ENCODE assay signal across 24 cellular contexts in genomic region chr1:61162513-61163274, GRCh38.
A peak's percentile ranks its signal among the peaks of the same experiment; 100 is the strongest.
DNase-seq lines count a peak whose midpoint lies in the region; ATAC-seq and TF ChIP-seq lines count a peak whose summit lies in the region.
"Had no signal": no experiment of that assay in that cellular context is flagged by ENCODE, and none has a peak within 500 bp of the region (broad histone marks: within the 10 kb centered on the region; RNA-seq: fewer than 3 reads in every experiment).

No MANE protein-coding gene starts in this region.

- ATAC-seq in IMR-90 (ENCODE audit: low read depth) (peak; percentile 18), upper lobe of left lung (ENCODE audit: low FRiP score in 2 of 2) (no peak)
- ATAC-seq: activated T-cell treated with anti-CD3 and anti-CD28 coated beads, Interleukin-2, amount 50 U/mL, for 72 hours; PC-3 had no signal

- H2BK15ac ChIP-seq in IMR-90 (ENCODE audit: low read depth, low read length), result no peak overlapping the region
- no peak overlapping the region for H2BK15ac ChIP-seq in mesendoderm (replicated peaks; ENCODE audit: low read depth)

- TF ChIP-seq CTCF in IMR-90 (conservative IDR thresholded peaks at IDR 0.05; ENCODE audit: low read depth, low read length) (no peak), brain microvascular endothelial cell (IDR thresholded peaks at IDR 0.05; ENCODE audit: low read depth, low read length, missing control alignments) (no peak), stomach (IDR thresholded peaks at IDR 0.05) (no peak), upper lobe of left lung (IDR thresholded peaks at IDR 0.05) (no peak)

- H2AK5ac ChIP-seq in IMR-90 (ENCODE audit: low read depth, low read length) (no peak overlapping the region), mesendoderm (ENCODE audit: low read length) (no peak overlapping the region)

- in situ Hi-C loops in IMR-90 (cut with MboI; ENCODE audit: low sequenced_read_pairs) (no loop called here), brain microvascular endothelial cell (cut with HindIII; ENCODE audit: low pct_ligation_motif_present, low sequenced_read_pairs) (no loop called here)

- peak overlapping the region; percentile 19; the same call in 1 of the 2 replicates for H3K27ac ChIP-seq in ACC112 (ENCODE audit: low read depth, low read length)
- H3K27ac ChIP-seq in IMR-90 (ENCODE audit: insufficient read depth, low read length), result no peak overlapping the region
- H3K27ac ChIP-seq in brain microvascular endothelial cell, result peak overlapping the region; percentile 27
- H3K27ac ChIP-seq in mesendoderm (ENCODE audit: low read depth, low read length), result no peak overlapping the region
- peak overlapping the region in 2 of 5 donors; percentile 32 to 36 for H3K27ac ChIP-seq in stomach
- H3K27ac ChIP-seq in upper lobe of left lung, result no peak overlapping the region
- H3K27ac ChIP-seq: KMS-11, suprapubic skin had no signal

- H3K4me1 ChIP-seq in ACC112 (ENCODE audit: control insufficient read depth, insufficient read depth, low read length, unreplicated experiment) (peaks cover 30% of the 10 kb centered on the region), IMR-90 (ENCODE audit: control insufficient read depth, insufficient read depth, low read length) (peaks cover 7% of the 10 kb centered on the region), mesendoderm (ENCODE audit: control insufficient read depth, low read depth, low read length) (no peaks in the 10 kb centered on the region), stomach (peaks cover 1 to 45% (median 22%) of the 10 kb centered on the region in 4 donors), upper lobe of left lung (peaks cover 5 to 11% (median 5%) of the 10 kb centered on the region in 4 donors)

- H3K27me3 ChIP-seq in ACC112 (ENCODE audit: insufficient read depth, low read length) (no peaks in the 10 kb centered on the region), IMR-90 (ENCODE audit: control insufficient read depth, insufficient read depth, low read length) (no peaks in the 10 kb centered on the region), brain microvascular endothelial cell (replicated peaks) (no peaks in the 10 kb centered on the region), mesendoderm (ENCODE audit: insufficient read depth, low read length, poor library complexity) (no peaks in the 10 kb centered on the region), stomach (no peaks in the 10 kb centered on the region), upper lobe of left lung (no peaks in the 10 kb centered on the region)
- H3K27me3 ChIP-seq: suprapubic skin had no signal

- no peak overlapping the region for H4K91ac ChIP-seq in IMR-90 (ENCODE audit: insufficient read depth, low read depth, low read length)

- H2AFZ ChIP-seq in ACC112 (ENCODE audit: low read length, unreplicated experiment) (no peak overlapping the region), IMR-90 (replicated peaks; ENCODE audit: low read length, poor library complexity) (no peak overlapping the region)

- H4K5ac ChIP-seq in IMR-90 (ENCODE audit: low read depth, low read length), result no peak overlapping the region
- no peak overlapping the region for H4K5ac ChIP-seq in mesendoderm (ENCODE audit: low read length)

- no TSS peak for BruUV-seq in IMR-90 (replicated peaks; lab: Mats Ljungman, UMichigan)

- no peak for TF ChIP-seq RAD21 in IMR-90 (IDR thresholded peaks at IDR 0.05; ENCODE audit: low read length)

- H4K20me1 ChIP-seq in IMR-90 (ENCODE audit: insufficient read depth, low read length), result no peaks in the 10 kb centered on the region

- TF ChIP-seq EP300 in stomach (IDR thresholded peaks at IDR 0.05), result no peak
- no peak for TF ChIP-seq EP300 in upper lobe of left lung (IDR thresholded peaks at IDR 0.05)

- H3K79me2 ChIP-seq in ACC112 (ENCODE audit: control insufficient read depth, insufficient read depth, low read length, unreplicated experiment), result peaks cover 19% of the 10 kb centered on the region
- no peaks in the 10 kb centered on the region for H3K79me2 ChIP-seq in mesendoderm (ENCODE audit: control insufficient read depth, insufficient read depth, low read length)

- H3K9me1 ChIP-seq in IMR-90 (ENCODE audit: insufficient read depth, low read length), result no peaks in the 10 kb centered on the region

- no peaks in the 10 kb centered on the region for H3K79me1 ChIP-seq in IMR-90 (ENCODE audit: low read depth in 1 of 2, low read length in 2 of 2)
- H3K79me1 ChIP-seq in mesendoderm (ENCODE audit: low read length), result no peaks in the 10 kb centered on the region

- H3K23ac ChIP-seq in IMR-90 (ENCODE audit: low read depth, low read length), result no peak overlapping the region
- no peak overlapping the region for H3K23ac ChIP-seq in mesendoderm (ENCODE audit: low read length)

- CTCF ChIA-PET in IMR-90 (lab: Yijun Ruan, JAX), result no interaction called here

- H4K8ac ChIP-seq in IMR-90 (ENCODE audit: low read depth in 2 of 2, low read length in 2 of 2) (no peak overlapping the region), mesendoderm (ENCODE audit: low read depth, low read length) (no peak overlapping the region)

- TF ChIP-seq POLR2A in IMR-90 (IDR thresholded peaks at IDR 0.05; ENCODE audit: low read depth, low read length) (no peak), stomach (IDR thresholded peaks at IDR 0.05) (no peak), upper lobe of left lung (IDR thresholded peaks at IDR 0.05) (no peak)

- no peak overlapping the region for H3K14ac ChIP-seq in IMR-90 (replicated peaks; ENCODE audit: low read depth, low read length)

- H3K36me3 ChIP-seq in ACC112 (ENCODE audit: insufficient read depth, low read length) (no peaks in the 10 kb centered on the region), IMR-90 (ENCODE audit: control insufficient read depth, insufficient read depth, low read length) (no peaks in the 10 kb centered on the region), brain microvascular endothelial cell (replicated peaks) (no peaks in the 10 kb centered on the region), mesendoderm (ENCODE audit: control insufficient read depth, insufficient read depth, low read length) (no peaks in the 10 kb centered on the region), stomach (no peaks in the 10 kb centered on the region), upper lobe of left lung (no peaks in the 10 kb centered on the region)
- H3K36me3 ChIP-seq: suprapubic skin had no signal

- POLR2A ChIA-PET in IMR-90 (lab: Charles Lee; ENCODE audit: unreplicated experiment), result no interaction called here

- dilution Hi-C loops in IMR-90 (cut with HindIII; ENCODE audit: low sequenced_read_pairs, unreplicated experiment), result no loop called here

- intact Hi-C loops in IMR-90 (cut with micrococcal nuclease) (no loop called here), stomach (cut with DNase I; ENCODE audit: low total_unique reads) (no loop called here)

- H3K4me2 ChIP-seq in IMR-90 (ENCODE audit: low read depth, low read length) (no peak overlapping the region), mesendoderm (ENCODE audit: low read length) (no peak overlapping the region)
- H3K4me2 ChIP-seq: KMS-11 had no signal

- H3K4ac ChIP-seq in IMR-90 (ENCODE audit: low read depth, low read length) (no peak overlapping the region), mesendoderm (ENCODE audit: low read depth, low read length) (no peak overlapping the region)

- H2BK120ac ChIP-seq in IMR-90 (ENCODE audit: low read depth, low read length) (no peak overlapping the region), mesendoderm (ENCODE audit: low read depth, low read length) (no peak overlapping the region)

- no peaks in the 10 kb centered on the region for H3K9me3 ChIP-seq in IMR-90 (ENCODE audit: control insufficient read depth, insufficient read depth, low read length)
- H3K9me3 ChIP-seq in stomach, result no peaks in the 10 kb centered on the region
- no peaks in the 10 kb centered on the region for H3K9me3 ChIP-seq in upper lobe of left lung
- H3K9me3 ChIP-seq: suprapubic skin had no signal

- H3K9ac ChIP-seq in IMR-90 (ENCODE audit: low read depth, low read length) (no peak overlapping the region), mesendoderm (ENCODE audit: low read length) (no peak overlapping the region)
- H3K9ac ChIP-seq: KMS-11 had no signal

- no peak overlapping the region for H2BK5ac ChIP-seq in IMR-90 (ENCODE audit: low read depth, low read length, poor library complexity, severe bottlenecking)
- no peak overlapping the region for H2BK5ac ChIP-seq in mesendoderm (ENCODE audit: low read length)

- H3K18ac ChIP-seq in IMR-90 (ENCODE audit: low read depth, low read length) (no peak overlapping the region), mesendoderm (ENCODE audit: low read length) (no peak overlapping the region)

- H2AK9ac ChIP-seq in IMR-90 (replicated peaks; ENCODE audit: low read depth, low read length, poor library complexity), result no peak overlapping the region

- no CpG with 5 or more reads among the region's 4 CpGs for WGBS in IMR-90 (ENCODE audit: extremely low coverage in 2 of 2, insufficient read length in 1 of 2), 2 experiments
- WGBS in mesendoderm (ENCODE audit: extremely low coverage, insufficient coverage, low lambda C conversion rate), result no CpG with 5 or more reads among the region's 4 CpGs
- WGBS in stomach, 5 donors, result 45 to 62% (median 54%) methylated on average over 4 of the region's 4 CpGs
- WGBS in upper lobe of left lung, 2 donors, result 93 to 94% methylated on average over 4 of the region's 4 CpGs

- DNase-seq in IMR-90, result peak; percentile 32
- DNase-seq in brain microvascular endothelial cell, result no peak
- DNase-seq in mesendoderm, result peak; percentile 62
- DNase-seq in stomach, result no peak
- no peak for DNase-seq in AML-193 (lab: John Stamatoyannopoulos, UW)
- DNase-seq in upper lobe of left lung, result no peak
- DNase-seq in activated naive CD4-positive, alpha-beta T cell (lab: John Stamatoyannopoulos, UW), result no peak
- DNase-seq: activated CD4-positive, CD25-positive, alpha-beta regulatory T cell; activated T-cell treated with anti-CD3 and anti-CD28 coated beads, Interleukin-2, amount 50 U/mL, for 72 hours; CD4-positive, alpha-beta T cell; DMS 273 treated with DMSO at 0.1 percent for 48 hours; GDM1; GOT3; hippocampal formation; NCI-H187; NCI-H226; nucleus accumbens; PC-3; retina; stimulated activated CD4-positive, alpha-beta T cell treated with anti-CD3 and anti-CD28 coated beads, Interleukin-15, amount 100 ng/mL, for 24 hours; T-helper 2 cell had no signal

- H3K4me3 ChIP-seq in ACC112 (ENCODE audit: low read depth, low read length) (no peak overlapping the region), IMR-90 (ENCODE audit: insufficient read depth, low read depth, low read length) (no peak overlapping the region), brain microvascular endothelial cell (ENCODE audit: low read depth, low read length) (no peak overlapping the region), mesendoderm (ENCODE audit: low read length) (no peak overlapping the region), stomach (no peak overlapping the region), upper lobe of left lung (no peak overlapping the region)
- H3K4me3 ChIP-seq: suprapubic skin had no signal

- H2BK20ac ChIP-seq in IMR-90 (ENCODE audit: low read depth, low read length), result no peak overlapping the region

- no peak overlapping the region for H3K56ac ChIP-seq in IMR-90 (ENCODE audit: extremely low read depth, insufficient read depth, low read length)
- no peak overlapping the region for H3K56ac ChIP-seq in mesendoderm (ENCODE audit: low read length)

TF ChIP-seq in IMR-90, 13 proteins besides CTCF, POLR2A, EP300 and RAD21:
- TF ChIP-seq NFE2L2 (IDR thresholded peaks at IDR 0.05; ENCODE audit: low read depth, low read length) (no peak), CEBPB (IDR thresholded peaks at IDR 0.05; ENCODE audit: low read depth, low read length) (no peak)
TF ChIP-seq in IMR-90: peak in this region for 0.

Comparison
In these comparisons a context has a peak if more than half of its experiments do, and no peak if none do; other contexts are left out.
1. H3K27ac ChIP-seq: peak in ACC112 (single experiment) and brain microvascular endothelial cell (single experiment); none in IMR-90 (single experiment), mesendoderm (single experiment) and upper lobe of left lung (0 of 4).
2. DNase-seq: peak in IMR-90 (single experiment) and mesendoderm (single experiment); none in brain microvascular endothelial cell (single experiment), stomach (single experiment), AML-193 (0 of 2), upper lobe of left lung (0 of 2) and activated naive CD4-positive, alpha-beta T cell (0 of 4).